Comparison of ENCODE assay signal across 1 cellular context in the genomic region with DNA sequence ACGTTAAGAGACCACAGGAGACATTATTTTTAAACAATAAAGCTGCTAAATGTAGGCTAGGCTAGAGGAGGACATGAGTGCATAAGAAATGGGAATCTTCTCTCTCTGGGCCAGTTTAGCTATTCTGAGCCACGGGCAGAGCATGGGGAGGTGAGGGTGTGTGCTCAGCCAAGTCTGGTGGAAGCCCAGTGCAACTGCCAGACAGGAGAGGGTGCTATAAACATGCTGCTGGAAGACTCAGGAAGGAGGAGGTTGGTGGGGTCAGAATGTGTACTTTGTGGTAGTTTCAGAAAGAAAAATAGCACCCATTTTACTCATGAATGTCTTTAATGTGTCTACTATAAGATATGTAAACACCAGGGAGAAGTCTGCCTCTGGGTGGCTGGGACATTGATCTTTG.
TF ChIP-seq lines count a peak whose summit lies in the region.

No MANE protein-coding gene starts in this region.

TF ChIP-seq in GM12878, 131 proteins besides CTCF, POLR2A, EP300 and RAD21:
- no peak for TF ChIP-seq ZBED1 (IDR thresholded peaks at IDR 0.05; ENCODE audit: borderline replicate concordance)
- TF ChIP-seq, protein P1, sequence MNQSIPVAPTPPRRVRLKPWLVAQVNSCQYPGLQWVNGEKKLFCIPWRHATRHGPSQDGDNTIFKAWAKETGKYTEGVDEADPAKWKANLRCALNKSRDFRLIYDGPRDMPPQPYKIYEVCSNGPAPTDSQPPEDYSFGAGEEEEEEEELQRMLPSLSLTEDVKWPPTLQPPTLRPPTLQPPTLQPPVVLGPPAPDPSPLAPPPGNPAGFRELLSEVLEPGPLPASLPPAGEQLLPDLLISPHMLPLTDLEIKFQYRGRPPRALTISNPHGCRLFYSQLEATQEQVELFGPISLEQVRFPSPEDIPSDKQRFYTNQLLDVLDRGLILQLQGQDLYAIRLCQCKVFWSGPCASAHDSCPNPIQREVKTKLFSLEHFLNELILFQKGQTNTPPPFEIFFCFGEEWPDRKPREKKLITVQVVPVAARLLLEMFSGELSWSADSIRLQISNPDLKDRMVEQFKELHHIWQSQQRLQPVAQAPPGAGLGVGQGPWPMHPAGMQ (IDR thresholded peaks at IDR 0.05; ENCODE audit: borderline replicate concordance), result no peak
- no peak for TF ChIP-seq IKZF1 (conservative IDR thresholded peaks at IDR 0.05)
- TF ChIP-seq POLR2AphosphoS5 (IDR thresholded peaks at IDR 0.05; ENCODE audit: low read length), result no peak
- TF ChIP-seq KAT2A (conservative IDR thresholded peaks at IDR 0.05; ENCODE audit: control insufficient read depth, low read depth, low read length), result no peak
- TF ChIP-seq, protein P2, sequence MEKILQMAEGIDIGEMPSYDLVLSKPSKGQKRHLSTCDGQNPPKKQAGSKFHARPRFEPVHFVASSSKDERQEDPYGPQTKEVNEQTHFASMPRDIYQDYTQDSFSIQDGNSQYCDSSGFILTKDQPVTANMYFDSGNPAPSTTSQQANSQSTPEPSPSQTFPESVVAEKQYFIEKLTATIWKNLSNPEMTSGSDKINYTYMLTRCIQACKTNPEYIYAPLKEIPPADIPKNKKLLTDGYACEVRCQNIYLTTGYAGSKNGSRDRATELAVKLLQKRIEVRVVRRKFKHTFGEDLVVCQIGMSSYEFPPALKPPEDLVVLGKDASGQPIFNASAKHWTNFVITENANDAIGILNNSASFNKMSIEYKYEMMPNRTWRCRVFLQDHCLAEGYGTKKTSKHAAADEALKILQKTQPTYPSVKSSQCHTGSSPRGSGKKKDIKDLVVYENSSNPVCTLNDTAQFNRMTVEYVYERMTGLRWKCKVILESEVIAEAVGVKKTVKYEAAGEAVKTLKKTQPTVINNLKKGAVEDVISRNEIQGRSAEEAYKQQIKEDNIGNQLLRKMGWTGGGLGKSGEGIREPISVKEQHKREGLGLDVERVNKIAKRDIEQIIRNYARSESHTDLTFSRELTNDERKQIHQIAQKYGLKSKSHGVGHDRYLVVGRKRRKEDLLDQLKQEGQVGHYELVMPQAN (conservative IDR thresholded peaks at IDR 0.05), result no peak
- no peak for TF ChIP-seq CBX3 (IDR thresholded peaks at IDR 0.05; ENCODE audit: borderline replicate concordance, low read depth)
- TF ChIP-seq TARDBP (IDR thresholded peaks at IDR 0.05; ENCODE audit: borderline replicate concordance), result no peak
- no peak for TF ChIP-seq ZNF384 (IDR thresholded peaks at IDR 0.05; ENCODE audit: borderline replicate concordance, low read depth, low read length)
- no peak for TF ChIP-seq HCFC1 (IDR thresholded peaks at IDR 0.05; ENCODE audit: low read length)
- TF ChIP-seq, protein P3, sequence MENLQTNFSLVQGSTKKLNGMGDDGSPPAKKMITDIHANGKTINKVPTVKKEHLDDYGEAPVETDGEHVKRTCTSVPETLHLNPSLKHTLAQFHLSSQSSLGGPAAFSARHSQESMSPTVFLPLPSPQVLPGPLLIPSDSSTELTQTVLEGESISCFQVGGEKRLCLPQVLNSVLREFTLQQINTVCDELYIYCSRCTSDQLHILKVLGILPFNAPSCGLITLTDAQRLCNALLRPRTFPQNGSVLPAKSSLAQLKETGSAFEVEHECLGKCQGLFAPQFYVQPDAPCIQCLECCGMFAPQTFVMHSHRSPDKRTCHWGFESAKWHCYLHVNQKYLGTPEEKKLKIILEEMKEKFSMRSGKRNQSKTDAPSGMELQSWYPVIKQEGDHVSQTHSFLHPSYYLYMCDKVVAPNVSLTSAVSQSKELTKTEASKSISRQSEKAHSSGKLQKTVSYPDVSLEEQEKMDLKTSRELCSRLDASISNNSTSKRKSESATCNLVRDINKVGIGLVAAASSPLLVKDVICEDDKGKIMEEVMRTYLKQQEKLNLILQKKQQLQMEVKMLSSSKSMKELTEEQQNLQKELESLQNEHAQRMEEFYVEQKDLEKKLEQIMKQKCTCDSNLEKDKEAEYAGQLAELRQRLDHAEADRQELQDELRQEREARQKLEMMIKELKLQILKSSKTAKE (IDR thresholded peaks at IDR 0.05; ENCODE audit: low read depth, poor library complexity, severe bottlenecking), result no peak
- no peak for TF ChIP-seq TCF12 (IDR thresholded peaks at IDR 0.05; ENCODE audit: low read depth, low read length)
- TF ChIP-seq CHD2 (IDR thresholded peaks at IDR 0.05; ENCODE audit: borderline replicate concordance, low read depth, low read length), result no peak
- no peak for TF ChIP-seq MTA3 (IDR thresholded peaks at IDR 0.05; ENCODE audit: borderline replicate concordance, low read length)
- TF ChIP-seq FOXM1 (IDR thresholded peaks at IDR 0.05; ENCODE audit: low read depth, low read length), result no peak
- TF ChIP-seq KDM1A (IDR thresholded peaks at IDR 0.05; ENCODE audit: borderline replicate concordance), result no peak
- TF ChIP-seq EGR1 (IDR thresholded peaks at IDR 0.05; ENCODE audit: borderline replicate concordance in 1 of 2, low read depth in 2 of 2, low read length in 2 of 2), result no peak
- no peak for TF ChIP-seq ZNF207 (IDR thresholded peaks at IDR 0.05; ENCODE audit: borderline replicate concordance)
- TF ChIP-seq LARP7 (IDR thresholded peaks at IDR 0.05), result no peak
- TF ChIP-seq, protein P4, sequence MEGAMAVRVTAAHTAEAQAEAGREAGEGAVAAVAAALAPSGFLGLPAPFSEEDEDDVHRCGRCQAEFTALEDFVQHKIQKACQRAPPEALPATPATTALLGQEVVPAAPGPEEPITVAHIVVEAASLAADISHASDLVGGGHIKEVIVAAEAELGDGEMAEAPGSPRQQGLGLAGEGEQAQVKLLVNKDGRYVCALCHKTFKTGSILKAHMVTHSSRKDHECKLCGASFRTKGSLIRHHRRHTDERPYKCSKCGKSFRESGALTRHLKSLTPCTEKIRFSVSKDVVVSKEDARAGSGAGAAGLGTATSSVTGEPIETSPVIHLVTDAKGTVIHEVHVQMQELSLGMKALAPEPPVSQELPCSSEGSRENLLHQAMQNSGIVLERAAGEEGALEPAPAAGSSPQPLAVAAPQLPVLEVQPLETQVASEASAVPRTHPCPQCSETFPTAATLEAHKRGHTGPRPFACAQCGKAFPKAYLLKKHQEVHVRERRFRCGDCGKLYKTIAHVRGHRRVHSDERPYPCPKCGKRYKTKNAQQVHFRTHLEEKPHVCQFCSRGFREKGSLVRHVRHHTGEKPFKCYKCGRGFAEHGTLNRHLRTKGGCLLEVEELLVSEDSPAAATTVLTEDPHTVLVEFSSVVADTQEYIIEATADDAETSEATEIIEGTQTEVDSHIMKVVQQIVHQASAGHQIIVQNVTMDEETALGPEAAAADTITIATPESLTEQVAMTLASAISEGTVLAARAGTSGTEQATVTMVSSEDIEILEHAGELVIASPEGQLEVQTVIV (IDR thresholded peaks at IDR 0.05; ENCODE audit: borderline replicate concordance, partially characterized antibody), result no peak
